Comparison of ENCODE assay signal across 8 cellular contexts in the genomic region with DNA sequence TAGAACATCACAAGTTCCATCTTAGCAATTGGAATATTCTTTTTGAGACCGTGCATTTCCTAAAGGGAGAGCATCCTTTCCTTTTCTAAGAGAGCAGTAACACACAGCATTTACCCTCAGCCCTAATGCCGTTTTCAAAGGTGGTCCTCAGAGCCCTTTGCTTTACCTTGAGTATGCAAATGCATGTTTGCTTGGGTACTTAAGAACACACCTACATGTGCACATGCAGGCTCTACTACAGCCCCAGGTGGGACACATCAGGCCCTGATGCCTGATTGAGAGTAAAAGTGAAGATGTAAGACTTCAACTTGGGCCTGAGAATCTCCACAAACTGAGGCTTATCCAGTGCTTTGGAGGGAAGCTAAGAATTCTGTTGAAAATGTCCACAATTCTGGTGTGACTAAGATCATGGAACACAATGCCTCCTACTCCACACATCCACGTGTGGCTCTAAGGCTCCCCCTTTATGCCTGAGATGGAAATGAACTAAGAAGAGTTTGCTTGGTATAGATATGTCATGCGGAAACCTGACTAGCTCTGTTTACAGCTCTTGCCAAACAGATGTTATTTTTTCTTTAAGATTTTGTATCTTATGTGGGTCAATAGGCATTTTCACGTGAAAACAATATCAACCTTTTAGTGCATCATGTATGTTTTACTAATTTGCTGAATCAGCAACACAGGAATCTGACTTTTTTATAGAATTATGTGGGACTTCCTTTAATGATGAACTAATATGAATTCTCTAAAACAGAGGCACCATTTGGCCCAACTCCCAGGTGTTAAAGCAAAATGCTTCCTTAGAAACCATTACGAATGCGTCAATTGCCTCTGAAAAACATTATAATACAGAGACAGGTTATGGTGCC. TPM values are rescaled to one million over a fixed set of nuclear protein-coding genes. Genes with fewer than 3 reads are reported as not detected.
DNase-seq lines count a peak whose midpoint lies in the region; ATAC-seq and TF ChIP-seq lines count a peak whose summit lies in the region.

No MANE protein-coding gene starts in this region.

- intact Hi-C loops in PC-9 (cut with micrococcal nuclease; ENCODE audit: unreplicated experiment) = loop anchor here (1.0 kb wide), 1 partner anchor 134 kb away; no protein-coding TSS in a partner anchor
- intact Hi-C loops in activated CD4-positive, alpha-beta T cell treated with anti-CD3 and anti-CD28 coated beads, Interleukin-2, amount 10 ng/mL, durations not matched to agents 24 days and 14 days (cut with micrococcal nuclease) = no loop called here
- intact Hi-C loops in CD8-positive, alpha-beta T cell (cut with DNase I, micrococcal nuclease) = no loop called here

- no peaks in the 10 kb centered on the region for H3K9me2 ChIP-seq in PC-9 (ENCODE audit: insufficient read depth)

- H3K4me1 Mint-ChIP-seq in activated naive CD8-positive, alpha-beta T cell treated with anti-CD3 and anti-CD28 coated beads, Interleukin-2, amount 50 U/mL, for 24 hours = no peaks in the 10 kb centered on the region
- H3K4me1 Mint-ChIP-seq in activated naive CD8-positive, alpha-beta T cell treated with anti-CD3 and anti-CD28 coated beads for 36 hours = no peaks in the 10 kb centered on the region
- peaks cover 11% of the 10 kb centered on the region for H3K4me1 Mint-ChIP-seq in type B pancreatic cell (ENCODE audit: unreplicated experiment)
- no peaks in the 10 kb centered on the region for H3K4me1 Mint-ChIP-seq in activated CD4-positive, alpha-beta T cell treated with anti-CD3 and anti-CD28 coated beads, Interleukin-2, amount 10 ng/mL, durations not matched to agents 24 days and 14 days
- no peaks in the 10 kb centered on the region for H3K4me1 Mint-ChIP-seq in CD8-positive, alpha-beta T cell (ENCODE audit: low read depth)

- no peaks in the 10 kb centered on the region for H3K4me1 ChIP-seq in PC-9 (replicated peaks; ENCODE audit: insufficient read depth)
- no peaks in the 10 kb centered on the region for H3K4me1 ChIP-seq in CD8-positive, alpha-beta T cell (ENCODE audit: insufficient read depth, low read length)

- no TSS peak for BruUV-seq in PC-9 (replicated peaks; lab: Mats Ljungman, UMichigan)

- no peaks in the 10 kb centered on the region for H3F3A ChIP-seq in PC-9 (ENCODE audit: insufficient read depth, low read depth)

- peaks cover 4% of the 10 kb centered on the region for H3K27me3 Mint-ChIP-seq in activated naive CD8-positive, alpha-beta T cell treated with anti-CD3 and anti-CD28 coated beads, Interleukin-2, amount 50 U/mL, for 24 hours
- H3K27me3 Mint-ChIP-seq in activated naive CD8-positive, alpha-beta T cell treated with anti-CD3 and anti-CD28 coated beads for 36 hours = peaks cover 28% of the 10 kb centered on the region
- no peaks in the 10 kb centered on the region for H3K27me3 Mint-ChIP-seq in type B pancreatic cell
- peaks cover 34% of the 10 kb centered on the region for H3K27me3 Mint-ChIP-seq in activated CD4-positive, alpha-beta T cell treated with anti-CD3 and anti-CD28 coated beads, Interleukin-2, amount 10 ng/mL, durations not matched to agents 24 days and 14 days
- peaks cover 36% of the 10 kb centered on the region for H3K27me3 Mint-ChIP-seq in CD8-positive, alpha-beta T cell (ENCODE audit: low read depth)

- POLR2A ChIA-PET in PC-9 (lab: Charles Lee; ENCODE audit: unreplicated experiment) = interaction anchor here (0.6 kb wide), 1 partner anchor 124 kb away, joined by 3 read pairs; no protein-coding TSS in a partner anchor
- POLR2A ChIA-PET in CD8-positive, alpha-beta T cell (lab: Charles Lee) = no interaction called here

- H3K9me3 Mint-ChIP-seq in activated naive CD8-positive, alpha-beta T cell treated with anti-CD3 and anti-CD28 coated beads, Interleukin-2, amount 50 U/mL, for 24 hours = no peaks in the 10 kb centered on the region
- H3K9me3 Mint-ChIP-seq in activated naive CD8-positive, alpha-beta T cell treated with anti-CD3 and anti-CD28 coated beads for 36 hours = no peaks in the 10 kb centered on the region
- H3K9me3 Mint-ChIP-seq in type B pancreatic cell = no peaks in the 10 kb centered on the region
- no peaks in the 10 kb centered on the region for H3K9me3 Mint-ChIP-seq in activated CD4-positive, alpha-beta T cell treated with anti-CD3 and anti-CD28 coated beads, Interleukin-2, amount 10 ng/mL, durations not matched to agents 24 days and 14 days
- no peaks in the 10 kb centered on the region for H3K9me3 Mint-ChIP-seq in CD8-positive, alpha-beta T cell

- no peak overlapping the region for H3K4me2 ChIP-seq in PC-9

- no peaks in the 10 kb centered on the region for H3K79me2 ChIP-seq in PC-9 (ENCODE audit: low read depth)

- H3K9me3 ChIP-seq in PC-9 (ENCODE audit: insufficient read depth, low read depth) = no peaks in the 10 kb centered on the region
- no peaks in the 10 kb centered on the region for H3K9me3 ChIP-seq in CD8-positive, alpha-beta T cell (ENCODE audit: low read length)

- no peak overlapping the region for H3K27ac ChIP-seq in PC-9
- no peak overlapping the region for H3K27ac ChIP-seq in CD8-positive, alpha-beta T cell (ENCODE audit: low read depth, low read length)

- H3K36me3 ChIP-seq in PC-9 (ENCODE audit: low read depth) = no peaks in the 10 kb centered on the region
- H3K36me3 ChIP-seq in CD8-positive, alpha-beta T cell (ENCODE audit: insufficient read depth, low read length) = no peaks in the 10 kb centered on the region

- ATAC-seq in activated naive CD8-positive, alpha-beta T cell treated with anti-CD3 and anti-CD28 coated beads, Interleukin-2, amount 50 U/mL, for 24 hours = peak; percentile 28
- no peak for ATAC-seq in GM21390 (IDR thresholded peaks at IDR 0.05; ENCODE audit: unreplicated experiment)
- no peak for ATAC-seq in CD8-positive, alpha-beta T cell

- H2AFZ ChIP-seq in PC-9 = no peak overlapping the region

- H3K36me3 Mint-ChIP-seq in activated naive CD8-positive, alpha-beta T cell treated with anti-CD3 and anti-CD28 coated beads, Interleukin-2, amount 50 U/mL, for 24 hours (ENCODE audit: low read depth) = no peaks in the 10 kb centered on the region
- no peaks in the 10 kb centered on the region for H3K36me3 Mint-ChIP-seq in activated naive CD8-positive, alpha-beta T cell treated with anti-CD3 and anti-CD28 coated beads for 36 hours
- H3K36me3 Mint-ChIP-seq in type B pancreatic cell = no peaks in the 10 kb centered on the region
- no peaks in the 10 kb centered on the region for H3K36me3 Mint-ChIP-seq in activated CD4-positive, alpha-beta T cell treated with anti-CD3 and anti-CD28 coated beads, Interleukin-2, amount 10 ng/mL, durations not matched to agents 24 days and 14 days (ENCODE audit: low read depth)
- no peaks in the 10 kb centered on the region for H3K36me3 Mint-ChIP-seq in CD8-positive, alpha-beta T cell

- no peaks in the 10 kb centered on the region for H3K27me3 ChIP-seq in PC-9 (ENCODE audit: insufficient read depth, low read depth)
- H3K27me3 ChIP-seq in CD8-positive, alpha-beta T cell (ENCODE audit: insufficient read depth, low read length) = no peaks in the 10 kb centered on the region

- H3K27ac Mint-ChIP-seq in activated naive CD8-positive, alpha-beta T cell treated with anti-CD3 and anti-CD28 coated beads, Interleukin-2, amount 50 U/mL, for 24 hours = no peak overlapping the region
- H3K27ac Mint-ChIP-seq in activated naive CD8-positive, alpha-beta T cell treated with anti-CD3 and anti-CD28 coated beads for 36 hours = no peak overlapping the region
- H3K27ac Mint-ChIP-seq in type B pancreatic cell = no peak overlapping the region
- H3K27ac Mint-ChIP-seq in activated CD4-positive, alpha-beta T cell treated with anti-CD3 and anti-CD28 coated beads, Interleukin-2, amount 10 ng/mL, durations not matched to agents 24 days and 14 days = no peak overlapping the region
- H3K27ac Mint-ChIP-seq in CD8-positive, alpha-beta T cell = no peak overlapping the region

- no peak overlapping the region for H3K4me3 Mint-ChIP-seq in activated naive CD8-positive, alpha-beta T cell treated with anti-CD3 and anti-CD28 coated beads, Interleukin-2, amount 50 U/mL, for 24 hours
- no peak overlapping the region for H3K4me3 Mint-ChIP-seq in activated naive CD8-positive, alpha-beta T cell treated with anti-CD3 and anti-CD28 coated beads for 36 hours
- H3K4me3 Mint-ChIP-seq in type B pancreatic cell = no peak overlapping the region
- no peak overlapping the region for H3K4me3 Mint-ChIP-seq in activated CD4-positive, alpha-beta T cell treated with anti-CD3 and anti-CD28 coated beads, Interleukin-2, amount 10 ng/mL, durations not matched to agents 24 days and 14 days
- H3K4me3 Mint-ChIP-seq in CD8-positive, alpha-beta T cell = no peak overlapping the region

- no peak overlapping the region for H3K4me3 ChIP-seq in PC-9
- no peak overlapping the region for H3K4me3 ChIP-seq in fibroblast of pulmonary artery (replicated peaks; ENCODE audit: low read depth, low read length)
- no peak overlapping the region for H3K4me3 ChIP-seq in CD8-positive, alpha-beta T cell (ENCODE audit: low read depth, low read length)

- no peak for DNase-seq in activated naive CD8-positive, alpha-beta T cell treated with anti-CD3 and anti-CD28 coated beads, Interleukin-2, amount 50 U/mL, for 24 hours
- no peak for DNase-seq in activated naive CD8-positive, alpha-beta T cell treated with anti-CD3 and anti-CD28 coated beads for 36 hours
- DNase-seq in PC-9 (peak; percentile 16 to 49), fibroblast of pulmonary artery (ENCODE audit: low read depth) (peak; percentile 84), type B pancreatic cell (ENCODE audit: extremely low spot score, unreplicated experiment) (peak; percentile 22)
- no peak for DNase-seq in activated CD4-positive, alpha-beta T cell treated with anti-CD3 and anti-CD28 coated beads, Interleukin-2, amount 10 ng/mL, durations not matched to agents 24 days and 14 days
- no peak for DNase-seq in CD8-positive, alpha-beta T cell

- H4K20me1 ChIP-seq in PC-9 (ENCODE audit: insufficient read depth) = no peaks in the 10 kb centered on the region

- TF ChIP-seq CTCF in PC-9 (conservative IDR thresholded peaks at IDR 0.05) = peak; percentile 62
- peak; percentile 86 for TF ChIP-seq CTCF in fibroblast of pulmonary artery (IDR thresholded peaks at IDR 0.05; ENCODE audit: low read length, missing control alignments)
- TF ChIP-seq CTCF in type B pancreatic cell (conservative IDR thresholded peaks at IDR 0.05) = peak; percentile 22
- TF ChIP-seq CTCF in CD8-positive, alpha-beta T cell (IDR thresholded peaks at IDR 0.05) = no peak

- CTCF ChIA-PET in PC-9 (lab: Charles Lee) = interaction anchor here (0.5 to 1.2 kb wide), 3 partner anchors 70 to 373 kb away, joined by 3 to 6 read pairs (median 3); no protein-coding TSS in a partner anchor
- CTCF ChIA-PET in CD8-positive, alpha-beta T cell (lab: Charles Lee) = no interaction called here

RNA-seq across cellular contexts. Expression of gene SLC2A8, which starts 48.9 kb away (rescaled TPM):
- 1 to 10 TPM; 1.0 to 1.9 TPM for total RNA-seq in activated naive CD8-positive, alpha-beta T cell treated with anti-CD3 and anti-CD28 coated beads for 36 hours
- total RNA-seq in PC-9 (2021) (19.1 and 24.6 TPM in 2 replicates), type B pancreatic cell (ENCODE audit: low replicate concordance) (40.2 and 53.1 TPM in 2 replicates)
- total RNA-seq in activated CD4-positive, alpha-beta T cell treated with anti-CD3 and anti-CD28 coated beads, Interleukin-2, amount 10 ng/mL, durations not matched to agents 24 days and 14 days = 3.9 and 5.8 TPM in 2 replicates
- total RNA-seq in CD8-positive, alpha-beta T cell = 1 to 10 TPM; 3.6 to 3.9 TPM

Comparison
In these comparisons a context has a peak if more than half of its experiments do, and no peak if none do; other contexts are left out.
1. DNase-seq: peak in PC-9 (2 of 2), fibroblast of pulmonary artery (single experiment) and type B pancreatic cell (single experiment); none in activated naive CD8-positive, alpha-beta T cell treated with anti-CD3 and anti-CD28 coated beads, Interleukin-2, amount 50 U/mL, for 24 hours (single experiment), activated naive CD8-positive, alpha-beta T cell treated with anti-CD3 and anti-CD28 coated beads for 36 hours (single experiment), activated CD4-positive, alpha-beta T cell treated with anti-CD3 and anti-CD28 coated beads, Interleukin-2, amount 10 ng/mL, durations not matched to agents 24 days and 14 days (single experiment) and CD8-positive, alpha-beta T cell (0 of 7).